In genomic region chr5:78518365-78519197, GRCh38 we compare ENCODE assay signal across 8 cellular contexts.
A peak's percentile ranks its signal among the peaks of the same experiment; 100 is the strongest.
DNase-seq lines count a peak whose midpoint lies in the region; ATAC-seq lines count a peak whose summit lies in the region.

No MANE protein-coding gene starts in this region.

- H3K27ac ChIP-seq in duodenal mucosa (ENCODE audit: low read depth, low read length) = peak overlapping the region; percentile 11
- H3K27ac ChIP-seq in aorta (ENCODE audit: low read depth in 1 of 2, low read length in 2 of 2) = peak overlapping the region; percentile 68 to 85
- H3K27ac ChIP-seq in effector memory CD4-positive, alpha-beta T cell (ENCODE audit: insufficient read depth, low read length, poor library complexity, severe bottlenecking) = no peak overlapping the region

- no peak overlapping the region for H3K4me3 Mint-ChIP-seq in activated CD8-positive, alpha-beta T cell treated with anti-CD3 and anti-CD28 coated beads, Interleukin-2, amount 10 ng/mL, durations not matched to agents 7 days and 5 days

- POLR2A ChIA-PET in activated CD8-positive, alpha-beta T cell treated with anti-CD3 and anti-CD28 coated beads, Interleukin-2, amount 10 ng/mL, durations not matched to agents 7 days and 5 days (lab: Charles Lee) = no interaction called here

- peak; percentile 89 for ATAC-seq in aorta (ENCODE audit: low FRiP score)
- ATAC-seq in activated CD8-positive, alpha-beta T cell treated with anti-CD3 and anti-CD28 coated beads, Interleukin-2, amount 10 ng/mL, durations not matched to agents 7 days and 5 days = no peak

- H3K4me1 Mint-ChIP-seq in activated CD8-positive, alpha-beta T cell treated with anti-CD3 and anti-CD28 coated beads, Interleukin-2, amount 10 ng/mL, durations not matched to agents 7 days and 5 days (ENCODE audit: low read depth) = no peaks in the 10 kb centered on the region

- H3K36me3 Mint-ChIP-seq in activated CD8-positive, alpha-beta T cell treated with anti-CD3 and anti-CD28 coated beads, Interleukin-2, amount 10 ng/mL, durations not matched to agents 7 days and 5 days (ENCODE audit: low read depth) = no peaks in the 10 kb centered on the region

- peak overlapping the region in 1 of 2 donors; percentile 22 for H3K9ac ChIP-seq in duodenal mucosa (ENCODE audit: low read depth in 1 of 2, low read length in 2 of 2)

- CTCF ChIA-PET in activated CD8-positive, alpha-beta T cell treated with anti-CD3 and anti-CD28 coated beads, Interleukin-2, amount 10 ng/mL, durations not matched to agents 7 days and 5 days (lab: Charles Lee) = no interaction called here

- WGBS in aorta, 2 donors = 28% methylated on average over 14 of the region's 14 CpGs

- no peak overlapping the region for H3K27ac Mint-ChIP-seq in activated CD8-positive, alpha-beta T cell treated with anti-CD3 and anti-CD28 coated beads, Interleukin-2, amount 10 ng/mL, durations not matched to agents 7 days and 5 days

- intact Hi-C loops in aorta (cut with DNase I) = no loop called here

- H3K9me3 ChIP-seq in duodenal mucosa (ENCODE audit: control insufficient read depth in 1 of 2, low read length in 2 of 2) (no peaks in the 10 kb centered on the region), aorta (ENCODE audit: control insufficient read depth, low read length) (no peaks in the 10 kb centered on the region)
- H3K9me3 ChIP-seq in effector memory CD4-positive, alpha-beta T cell (ENCODE audit: control insufficient read depth, low read length) = no peaks in the 10 kb centered on the region

- peaks cover 0 to 4% of the 10 kb centered on the region in 2 donors for H3K36me3 ChIP-seq in duodenal mucosa (ENCODE audit: control insufficient read depth in 1 of 2, insufficient read depth in 2 of 2, low read length in 2 of 2)
- H3K36me3 ChIP-seq in aorta (ENCODE audit: control insufficient read depth in 1 of 2, insufficient read depth in 2 of 2, low read length in 1 of 2) = no peaks in the 10 kb centered on the region
- H3K36me3 ChIP-seq in effector memory CD4-positive, alpha-beta T cell (ENCODE audit: control insufficient read depth, insufficient read depth, low read length) = no peaks in the 10 kb centered on the region

- H3K4me1 ChIP-seq in duodenal mucosa (ENCODE audit: control insufficient read depth in 1 of 2, insufficient read depth in 2 of 2, low read length in 2 of 2) = peaks cover 50 to 53% of the 10 kb centered on the region in 2 donors
- no peaks in the 10 kb centered on the region for H3K4me1 ChIP-seq in aorta (ENCODE audit: control insufficient read depth in 1 of 2, insufficient read depth in 2 of 2, low read length in 2 of 2)
- no peaks in the 10 kb centered on the region for H3K4me1 ChIP-seq in effector memory CD4-positive, alpha-beta T cell (ENCODE audit: control insufficient read depth, insufficient read depth, low read length, poor library complexity, severe bottlenecking)

- DNase-seq in NCI-H2196 (lab: John Stamatoyannopoulos, UW; ENCODE audit: unreplicated experiment) = peak; percentile 23
- no peak for DNase-seq in NCI-H2196 treated with DMSO at 0.1 percent for 48 hours (lab: John Stamatoyannopoulos, UW; ENCODE audit: unreplicated experiment)
- peak; percentile 53 to 96 for DNase-seq in lung microvascular endothelial cell (ENCODE audit: low read depth in 2 of 2)
- DNase-seq in aorta = peak; percentile 82 to 88
- no peak for DNase-seq in GOT3 (lab: John Stamatoyannopoulos, UW)
- no peak for DNase-seq in activated CD8-positive, alpha-beta T cell treated with anti-CD3 and anti-CD28 coated beads, Interleukin-2, amount 10 ng/mL, durations not matched to agents 7 days and 5 days
- DNase-seq in effector memory CD4-positive, alpha-beta T cell = no peak

- no peaks in the 10 kb centered on the region for H3K9me3 Mint-ChIP-seq in activated CD8-positive, alpha-beta T cell treated with anti-CD3 and anti-CD28 coated beads, Interleukin-2, amount 10 ng/mL, durations not matched to agents 7 days and 5 days (ENCODE audit: insufficient read depth)

- H3K27me3 ChIP-seq in duodenal mucosa (ENCODE audit: control insufficient read depth in 1 of 2, insufficient read depth in 2 of 2, low read length in 2 of 2) = no peaks in the 10 kb centered on the region
- no peaks in the 10 kb centered on the region for H3K27me3 ChIP-seq in aorta (ENCODE audit: control insufficient read depth in 1 of 2, insufficient read depth in 2 of 2, low read length in 1 of 2)
- peaks cover 4% of the 10 kb centered on the region for H3K27me3 ChIP-seq in effector memory CD4-positive, alpha-beta T cell (replicated peaks; ENCODE audit: control insufficient read depth, insufficient read depth, low read length, poor library complexity, severe bottlenecking)

- H3K27me3 Mint-ChIP-seq in activated CD8-positive, alpha-beta T cell treated with anti-CD3 and anti-CD28 coated beads, Interleukin-2, amount 10 ng/mL, durations not matched to agents 7 days and 5 days (ENCODE audit: low read depth) = peaks cover 32% of the 10 kb centered on the region

- H3K4me3 ChIP-seq in duodenal mucosa (ENCODE audit: low read depth in 1 of 2, low read length in 2 of 2) = no peak overlapping the region
- H3K4me3 ChIP-seq in aorta (ENCODE audit: low read length in 2 of 2) = no peak overlapping the region
- no peak overlapping the region for H3K4me3 ChIP-seq in effector memory CD4-positive, alpha-beta T cell (ENCODE audit: insufficient read depth, low read depth, low read length, poor library complexity, severe bottlenecking)

Comparison
In these comparisons a context has a peak if more than half of its experiments do, and no peak if none do; other contexts are left out.
1. DNase-seq: peak in NCI-H2196 (single experiment), lung microvascular endothelial cell (2 of 2) and aorta (2 of 2); none in NCI-H2196 treated with DMSO at 0.1 percent for 48 hours (single experiment), GOT3 (single experiment), activated CD8-positive, alpha-beta T cell treated with anti-CD3 and anti-CD28 coated beads, Interleukin-2, amount 10 ng/mL, durations not matched to agents 7 days and 5 days (single experiment) and effector memory CD4-positive, alpha-beta T cell (0 of 3).